ENCODE assay signal across 2 cellular contexts in the genomic region with DNA sequence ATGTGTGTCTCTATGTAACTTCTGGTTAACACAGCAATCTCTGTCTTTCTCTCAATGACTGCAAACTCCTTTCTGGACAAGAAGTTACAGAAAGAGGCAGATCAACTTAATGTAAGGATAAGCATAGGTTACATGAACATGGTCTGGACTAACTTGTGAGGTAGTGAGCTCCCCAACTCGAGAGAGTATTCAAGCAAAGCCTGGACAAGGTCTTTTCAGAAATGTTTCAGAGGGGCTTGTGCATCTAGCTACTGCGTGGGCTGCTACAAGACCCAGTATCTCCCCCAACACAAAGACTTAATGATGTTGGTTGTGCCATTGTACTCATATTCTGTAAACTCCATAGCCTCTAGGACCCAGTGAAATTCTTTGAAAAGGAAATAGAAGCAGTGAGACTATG.
TF ChIP-seq lines count a peak whose summit lies in the region.

No MANE protein-coding gene starts in this region.

TF ChIP-seq in WTC11, 78 proteins besides CTCF, POLR2A, EP300 and RAD21:
- TF ChIP-seq GTF2I (CRISPR knock-in tag; conservative IDR thresholded peaks at IDR 0.05), result peak; percentile 69; the same call in 1 of the 2 replicates
- TF ChIP-seq, protein P1, sequence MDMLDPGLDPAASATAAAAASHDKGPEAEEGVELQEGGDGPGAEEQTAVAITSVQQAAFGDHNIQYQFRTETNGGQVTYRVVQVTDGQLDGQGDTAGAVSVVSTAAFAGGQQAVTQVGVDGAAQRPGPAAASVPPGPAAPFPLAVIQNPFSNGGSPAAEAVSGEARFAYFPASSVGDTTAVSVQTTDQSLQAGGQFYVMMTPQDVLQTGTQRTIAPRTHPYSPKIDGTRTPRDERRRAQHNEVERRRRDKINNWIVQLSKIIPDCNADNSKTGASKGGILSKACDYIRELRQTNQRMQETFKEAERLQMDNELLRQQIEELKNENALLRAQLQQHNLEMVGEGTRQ (CRISPR knock-in tag; IDR thresholded peaks at IDR 0.05), result no peak

TF ChIP-seq in H1, 55 proteins besides CTCF, POLR2A, EP300 and RAD21:
- no peak for TF ChIP-seq RXRA (IDR thresholded peaks at IDR 0.05; ENCODE audit: insufficient read depth, low read depth, low read length)
- peak; percentile 95 for TF ChIP-seq KDM1A (IDR thresholded peaks at IDR 0.05; ENCODE audit: borderline replicate concordance, low read length)
- peak in 1 of 2 experiments; percentile 87; a peak in 2 of 4 replicates for TF ChIP-seq HDAC2 (IDR thresholded peaks at IDR 0.05; ENCODE audit: borderline replicate concordance in 1 of 2, low read depth in 2 of 2, low read length in 2 of 2)
